In the genomic region with DNA sequence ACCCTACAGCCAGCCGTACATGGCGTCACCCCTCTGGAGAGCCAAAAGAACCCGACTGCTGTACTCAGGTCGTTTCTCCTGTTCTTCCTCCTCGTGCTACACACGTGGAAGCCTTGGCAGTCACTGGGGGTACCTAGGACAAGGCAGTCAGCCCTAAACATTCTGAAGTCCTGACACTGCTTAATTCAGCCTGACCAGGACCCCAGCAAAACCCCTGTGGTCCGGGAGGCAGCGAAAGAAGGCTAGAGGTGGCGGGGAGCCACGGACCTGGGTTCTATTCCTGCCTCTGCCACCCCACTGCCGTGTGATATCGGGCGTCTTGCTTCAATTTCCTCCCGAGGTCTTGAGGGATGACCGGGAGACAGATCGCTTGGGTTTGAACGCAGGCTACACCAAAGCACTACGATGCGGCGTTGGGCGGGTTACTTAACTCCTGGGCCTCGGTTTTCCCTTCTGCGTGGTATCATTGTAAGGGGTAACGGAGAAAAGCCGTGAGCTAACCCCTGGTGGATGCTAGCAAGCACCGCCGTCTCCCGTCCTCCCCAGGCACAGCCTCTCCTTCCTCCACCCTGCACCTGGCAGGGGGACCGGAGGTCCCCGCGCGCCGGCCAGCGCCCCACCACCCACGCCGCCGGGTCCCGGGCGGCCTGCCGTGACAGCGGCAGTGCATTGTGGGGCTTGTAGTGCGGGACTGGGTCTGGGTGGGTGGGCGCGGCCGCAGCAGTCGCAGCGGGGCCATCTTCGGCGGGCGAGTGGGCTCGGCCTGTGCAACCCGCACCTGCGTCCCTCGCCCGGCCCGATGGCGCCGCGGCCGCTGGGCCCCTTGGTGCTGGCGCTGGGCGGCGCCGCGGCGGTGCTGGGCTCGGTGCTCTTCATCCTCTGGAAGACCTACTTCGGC, we compare ENCODE assay signal across 8 cellular contexts. TPM values are rescaled to one million over a fixed set of nuclear protein-coding genes. Genes with fewer than 3 reads are reported as not detected.
DNase-seq lines count a peak whose midpoint lies in the region; ATAC-seq and TF ChIP-seq lines count a peak whose summit lies in the region.

A gene with protein sequence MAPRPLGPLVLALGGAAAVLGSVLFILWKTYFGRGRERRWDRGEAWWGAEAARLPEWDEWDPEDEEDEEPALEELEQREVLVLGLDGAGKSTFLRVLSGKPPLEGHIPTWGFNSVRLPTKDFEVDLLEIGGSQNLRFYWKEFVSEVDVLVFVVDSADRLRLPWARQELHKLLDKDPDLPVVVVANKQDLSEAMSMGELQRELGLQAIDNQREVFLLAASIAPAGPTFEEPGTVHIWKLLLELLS (plus strand): TSS at position 723 of the 898 bp plus-strand sequence. CDS start 77 bp downstream, at position 800.

- H3K9me3 ChIP-seq in duodenal mucosa (ENCODE audit: control insufficient read depth in 1 of 2, low read length in 2 of 2) (no peaks in the 10 kb centered on the region), lung (ENCODE audit: control insufficient read depth in 2 of 2, insufficient read depth in 1 of 2, low read length in 1 of 2) (no peaks in the 10 kb centered on the region)

- H3K4me1 ChIP-seq in duodenal mucosa (ENCODE audit: control insufficient read depth in 1 of 2, insufficient read depth in 2 of 2, low read length in 2 of 2): peaks cover 5 to 17% of the 10 kb centered on the region in 2 donors
- peaks cover 0 to 9% of the 10 kb centered on the region in 2 donors for H3K4me1 ChIP-seq in lung (ENCODE audit: control insufficient read depth in 2 of 2, insufficient read depth in 2 of 2, low read length in 2 of 2)

- H3K27me3 ChIP-seq in duodenal mucosa (ENCODE audit: control insufficient read depth in 1 of 2, insufficient read depth in 2 of 2, low read length in 2 of 2) (peaks cover 12 to 13% of the 10 kb centered on the region in 2 donors), lung (ENCODE audit: control insufficient read depth, insufficient read depth) (no peaks in the 10 kb centered on the region)

- H3K36me3 ChIP-seq in duodenal mucosa (ENCODE audit: control insufficient read depth in 1 of 2, insufficient read depth in 2 of 2, low read length in 2 of 2): peaks cover 0 to 5% of the 10 kb centered on the region in 2 donors
- peaks cover 0 to 1% of the 10 kb centered on the region in 2 donors for H3K36me3 ChIP-seq in lung (ENCODE audit: control insufficient read depth in 2 of 2, insufficient read depth in 2 of 2, low read length in 2 of 2)

- DNase-seq in HPDE6-E6E7 (ENCODE audit: extremely low spot score) (peak; percentile 13), lung (ENCODE audit: low spot score) (no peak), ecto neural progenitor cell (ENCODE audit: low spot score) (no peak), foreskin melanocyte (no peak)
- peak; percentile 41 for DNase-seq in activated CD4-positive, alpha-beta T cell treated with anti-CD3 and anti-CD28 coated beads, Interleukin-2, amount 50 U/mL, for 1 hour
- DNase-seq in stimulated activated CD4-positive, alpha-beta T cell treated with anti-CD3 and anti-CD28 coated beads, Interleukin-4, amount 100 ng/mL, for 48 hours (ENCODE audit: low read depth in 2 of 2): peak; percentile 54 to 62

- TF ChIP-seq CTCF in lung (IDR thresholded peaks at IDR 0.05; ENCODE audit: control extremely low read depth, extremely low read depth): no peak

- H3K4me3 ChIP-seq in duodenal mucosa (ENCODE audit: low read depth in 1 of 2, low read length in 2 of 2) (peak within 1 kb of the TSS; percentile 74 to 78), lung (peak within 1 kb of the TSS; percentile 89)

- H3K27ac ChIP-seq in duodenal mucosa (ENCODE audit: low read depth, low read length): no peak within 1 kb of the TSS
- H3K27ac ChIP-seq in lung (ENCODE audit: low read depth in 1 of 2, low read length in 1 of 2): peak within 1 kb of the TSS; percentile 38 to 46

- ATAC-seq in GM19023 (IDR thresholded peaks at IDR 0.05; ENCODE audit: unreplicated experiment): peak; percentile 37
- peak; percentile 36 for ATAC-seq in lung (ENCODE audit: insufficient read depth, low FRiP score)

- 12 to 13% methylated on average over 61 to 68 of the region's 68 CpGs for WGBS in lung, 2 donors

- H3K9ac ChIP-seq in duodenal mucosa (ENCODE audit: low read depth in 1 of 2, low read length in 2 of 2): peak within 1 kb of the TSS; percentile 23 to 60

RNA-seq across cellular contexts. Expression of the gene that starts here (rescaled TPM):
- total RNA-seq in lung: 10 to 100 TPM in 1 of 2 donors, 1 to 10 TPM in 1; 6.1 to 13.4 TPM
- polyA plus RNA-seq in lung: 1 to 10 TPM; 1.5 to 2.6 TPM

Comparison
In these comparisons a context has a peak if more than half of its experiments do, and no peak if none do; other contexts are left out.
1. DNase-seq: peak in HPDE6-E6E7 (single experiment), activated CD4-positive, alpha-beta T cell treated with anti-CD3 and anti-CD28 coated beads, Interleukin-2, amount 50 U/mL, for 1 hour (single experiment) and stimulated activated CD4-positive, alpha-beta T cell treated with anti-CD3 and anti-CD28 coated beads, Interleukin-4, amount 100 ng/mL, for 48 hours (2 of 2); none in lung (single experiment), ecto neural progenitor cell (single experiment) and foreskin melanocyte (single experiment).